Comparison of ENCODE assay signal across 24 cellular contexts in genomic region chr2:129256642-129257041, GRCh38.
"Had no signal": no experiment of that assay in that cellular context is flagged by ENCODE, and none has a peak within 500 bp of the region (broad histone marks: within the 10 kb centered on the region; RNA-seq: fewer than 3 reads in every experiment).

No MANE protein-coding gene starts in this region.

- H3K4me1 Mint-ChIP-seq: immature natural killer cell, naive B cell had no signal

- H3K27ac ChIP-seq: coronary artery, dorsolateral prefrontal cortex, gastroesophageal sphincter, heart left ventricle, hepatocyte, left lung, lower lobe of right lung had no signal

- H2AFZ ChIP-seq: hepatocyte had no signal

- H3K4me1 ChIP-seq: gastroesophageal sphincter, heart left ventricle, left lung, lower lobe of right lung had no signal

- FAIRE-seq: colon, endothelial cell of umbilical vein, frontal cortex had no signal

- H3K27me3 ChIP-seq: dorsolateral prefrontal cortex, foreskin keratinocyte, gastroesophageal sphincter, heart left ventricle, hepatocyte, left lung had no signal

- H3K79me2 ChIP-seq: hepatocyte had no signal

- H3K36me3 ChIP-seq: gastroesophageal sphincter, heart left ventricle, left lung, lower lobe of right lung had no signal

- H3K4me3 Mint-ChIP-seq: mesothelial cell of epicardium, naive B cell had no signal

- H3K4me2 ChIP-seq: hepatocyte had no signal

- H3K27ac Mint-ChIP-seq: immature natural killer cell, mesothelial cell of epicardium, naive B cell had no signal

- DNase-seq: dermis blood vessel endothelial cell; dorsolateral prefrontal cortex; effector CD4-positive, alpha-beta T cell; effector memory CD4-positive, alpha-beta T cell; erythroblast; heart left ventricle; hypothalamus; immature natural killer cell; islet precursor cell; left cardiac atrium; left lung; left ventricle myocardium superior; lower lobe of right lung; mesenchymal stem cell; mucosa of descending colon; naive B cell had no signal

- ATAC-seq: gastroesophageal sphincter, heart left ventricle, left cardiac atrium, left lung, left ventricle myocardium superior, mucosa of descending colon had no signal

- H3K4me3 ChIP-seq: coronary artery, dorsolateral prefrontal cortex, gastroesophageal sphincter, heart left ventricle, hepatocyte, left lung, lower lobe of right lung, mucosa of descending colon had no signal
